In the genomic region with DNA sequence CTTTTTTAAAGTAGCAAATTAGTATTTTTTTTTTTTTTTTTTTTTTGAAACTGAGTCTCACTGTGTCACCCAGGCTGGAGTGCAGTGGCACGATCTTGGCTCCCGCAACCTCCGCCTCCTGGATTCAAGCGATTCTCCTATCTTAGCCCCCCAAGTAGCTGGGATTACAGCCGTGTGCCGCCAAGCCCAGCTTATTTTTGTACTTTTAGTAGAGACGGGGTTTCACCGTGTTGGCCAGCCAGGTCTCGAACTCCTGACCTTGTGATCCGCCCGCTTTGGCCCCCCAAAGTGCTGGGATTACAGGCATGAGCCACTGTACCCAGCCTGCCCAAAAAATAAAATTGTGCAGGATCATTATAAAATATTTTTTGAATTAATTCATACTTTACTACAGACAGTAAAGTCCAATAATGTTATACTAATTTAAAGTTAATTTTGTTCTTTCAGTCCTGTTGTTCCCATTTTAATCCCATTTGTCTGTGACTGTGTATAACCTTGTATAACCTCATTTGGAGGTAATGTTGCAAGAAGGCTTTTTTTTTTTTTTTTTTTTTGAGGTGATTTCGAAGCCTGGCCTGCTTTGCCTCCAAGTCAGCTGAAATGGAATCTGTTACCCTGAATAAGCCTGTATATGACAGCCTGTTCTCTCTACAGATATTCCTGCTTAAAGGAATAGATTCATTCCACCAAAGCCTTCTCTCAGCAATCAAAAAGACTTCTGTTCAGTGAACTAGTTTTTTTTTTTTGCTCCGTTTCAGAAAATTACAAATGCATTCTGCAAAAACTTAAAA, we compare ENCODE assay signal across 22 cellular contexts.
"Had no signal": no experiment of that assay in that cellular context is flagged by ENCODE, and none has a peak within 500 bp of the region (broad histone marks: within the 10 kb centered on the region; RNA-seq: fewer than 3 reads in every experiment).

No MANE protein-coding gene starts in this region.

- H3K27me3 ChIP-seq: colonic mucosa, dorsolateral prefrontal cortex, esophagus muscularis mucosa, gastrocnemius medialis, heart left ventricle, hepatocyte, left lung had no signal

- H3K4me2 ChIP-seq: hepatocyte had no signal

- H3K27ac ChIP-seq: colonic mucosa, dorsolateral prefrontal cortex, esophagus muscularis mucosa, gastrocnemius medialis, heart left ventricle, hepatocyte, left lung, lower lobe of right lung had no signal

- DNase-seq: cerebellar nuclear complex; colonic mucosa; cortex of kidney; dorsolateral prefrontal cortex; effector CD4-positive, alpha-beta T cell; effector memory CD4-positive, alpha-beta T cell; foreskin fibroblast; foreskin melanocyte; gastrocnemius medialis; heart left ventricle; hypothalamus; immature natural killer cell; islet precursor cell; kidney; kidney glomerular epithelial cell; left ventricle myocardium superior; lower lobe of right lung; mucosa of descending colon; naive B cell had no signal

- H2AFZ ChIP-seq: hepatocyte had no signal

- H3K4me3 ChIP-seq: colonic mucosa, dorsolateral prefrontal cortex, esophagus muscularis mucosa, gastrocnemius medialis, heart left ventricle, hepatocyte, left lung, lower lobe of right lung, mucosa of descending colon had no signal

- ATAC-seq: heart left ventricle, left lung, left ventricle myocardium superior, lower lobe of right lung, mucosa of descending colon had no signal

- H3K9me3 ChIP-seq: colonic mucosa, esophagus muscularis mucosa, gastrocnemius medialis, heart left ventricle, left lung, lower lobe of right lung, mucosa of descending colon had no signal

- H3K36me3 ChIP-seq: colonic mucosa, esophagus muscularis mucosa, gastrocnemius medialis, heart left ventricle, left lung, lower lobe of right lung had no signal

- H3K4me1 ChIP-seq: colonic mucosa, left lung, lower lobe of right lung had no signal
